ENCODE assay signal across 2 cellular contexts in the genomic region with DNA sequence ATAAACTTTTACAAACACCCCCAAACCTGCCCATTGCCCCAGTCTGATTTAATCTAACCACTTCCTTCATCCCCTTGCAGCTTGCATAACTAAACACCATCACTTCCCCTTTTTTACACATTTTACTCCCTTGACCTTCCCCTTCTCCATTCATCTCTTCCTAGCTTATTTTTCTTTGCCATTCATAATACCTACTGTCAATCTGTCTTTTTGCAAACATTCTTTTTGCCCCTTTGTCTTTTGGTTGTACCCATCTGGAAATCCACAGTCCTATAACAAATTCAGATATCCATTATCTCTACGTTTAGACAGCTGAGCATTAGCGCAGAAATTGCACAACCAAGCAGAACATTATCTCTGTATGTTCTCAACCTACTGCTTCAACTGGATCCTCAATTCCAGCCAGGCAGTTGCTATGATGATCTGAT.
TF ChIP-seq lines count a peak whose summit lies in the region.

No MANE protein-coding gene starts in this region.

TF ChIP-seq in K562, 482 proteins besides CTCF, POLR2A, EP300 and RAD21 (continues in another document):
- TF ChIP-seq, protein P1, sequence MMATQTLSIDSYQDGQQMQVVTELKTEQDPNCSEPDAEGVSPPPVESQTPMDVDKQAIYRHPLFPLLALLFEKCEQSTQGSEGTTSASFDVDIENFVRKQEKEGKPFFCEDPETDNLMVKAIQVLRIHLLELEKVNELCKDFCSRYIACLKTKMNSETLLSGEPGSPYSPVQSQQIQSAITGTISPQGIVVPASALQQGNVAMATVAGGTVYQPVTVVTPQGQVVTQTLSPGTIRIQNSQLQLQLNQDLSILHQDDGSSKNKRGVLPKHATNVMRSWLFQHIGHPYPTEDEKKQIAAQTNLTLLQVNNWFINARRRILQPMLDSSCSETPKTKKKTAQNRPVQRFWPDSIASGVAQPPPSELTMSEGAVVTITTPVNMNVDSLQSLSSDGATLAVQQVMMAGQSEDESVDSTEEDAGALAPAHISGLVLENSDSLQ (IDR thresholded peaks at IDR 0.05): 0 out of 2 replicates have a peak, but pooled peaks have one; percentile 47
- TF ChIP-seq WHSC1 (IDR thresholded peaks at IDR 0.05; ENCODE audit: low read length) (no peak), NR2C2 (CRISPR knock-in tag; IDR thresholded peaks at IDR 0.05) (no peak), NR2C2 (tag; IDR thresholded peaks at IDR 0.05) (peak; percentile 68; the same call in 1 of the 2 replicates), MTA1 (IDR thresholded peaks at IDR 0.05; ENCODE audit: borderline replicate concordance) (peak; percentile 78; the same call in 1 of the 2 replicates), SMAD1 (IDR thresholded peaks at IDR 0.05; ENCODE audit: low read depth, low read length, partially characterized antibody) (peak; percentile 32), RCOR1 (IDR thresholded peaks at IDR 0.05; ENCODE audit: borderline replicate concordance in 1 of 2, low read depth in 2 of 2, low read length in 2 of 2) (peak in 1 of 2 experiments; percentile 86; a peak in 2 of 4 replicates), SMARCA5 (IDR thresholded peaks at IDR 0.05) (peak; percentile 56; the same call in 1 of the 2 replicates), NFYB (IDR thresholded peaks at IDR 0.05; ENCODE audit: extremely low read depth, insufficient read length) (no peak), MECOM (CRISPR knock-in tag; IDR thresholded peaks at IDR 0.05) (peak; percentile 35; the same call in 1 of the 2 replicates), NFRKB (IDR thresholded peaks at IDR 0.05; ENCODE audit: low read depth) (no peak), ZNF785 (CRISPR knock-in tag; IDR thresholded peaks at IDR 0.05) (no peak), ATF1 (CRISPR knock-in tag; IDR thresholded peaks at IDR 0.05) (no peak), ATF1 (tag; IDR thresholded peaks at IDR 0.05) (peak; percentile 64), ZNF175 (CRISPR knock-in tag; IDR thresholded peaks at IDR 0.05; ENCODE audit: low read depth) (peak; percentile 21; the same call in 1 of the 2 replicates), NCOR1 (IDR thresholded peaks at IDR 0.05) (peak; percentile 55; the same call in 1 of the 2 replicates), FOXM1 (IDR thresholded peaks at IDR 0.05; ENCODE audit: low read depth) (no peak; the same call in 1 of the 2 replicates), FOXM1 (CRISPR knock-in tag; IDR thresholded peaks at IDR 0.05; ENCODE audit: low read depth) (no peak), HNRNPLL (IDR thresholded peaks at IDR 0.05; ENCODE audit: low read depth, low read length, poor library complexity, severe bottlenecking) (no peak), ZNF212 (CRISPR knock-in tag; IDR thresholded peaks at IDR 0.05) (0 out of 2 replicates have a peak, but pooled peaks have one; percentile 38), ELF1 (tag; IDR thresholded peaks at IDR 0.05) (peak; percentile 59), JUND (IDR thresholded peaks at IDR 0.05; ENCODE audit: borderline replicate concordance, low read depth, low read length) (0 out of 2 replicates have a peak, but pooled peaks have one; percentile 26), JUND (tag; IDR thresholded peaks at IDR 0.05; ENCODE audit: borderline replicate concordance, low read depth, low read length) (peak; percentile 15; the same call in 1 of the 3 replicates), ESRRA (IDR thresholded peaks at IDR 0.05; ENCODE audit: borderline replicate concordance, low read depth) (peak; percentile 78), KDM1A (IDR thresholded peaks at IDR 0.05) (peak; percentile 37 to 58; a peak in 2 of 4 replicates)
- TF ChIP-seq, protein P2, sequence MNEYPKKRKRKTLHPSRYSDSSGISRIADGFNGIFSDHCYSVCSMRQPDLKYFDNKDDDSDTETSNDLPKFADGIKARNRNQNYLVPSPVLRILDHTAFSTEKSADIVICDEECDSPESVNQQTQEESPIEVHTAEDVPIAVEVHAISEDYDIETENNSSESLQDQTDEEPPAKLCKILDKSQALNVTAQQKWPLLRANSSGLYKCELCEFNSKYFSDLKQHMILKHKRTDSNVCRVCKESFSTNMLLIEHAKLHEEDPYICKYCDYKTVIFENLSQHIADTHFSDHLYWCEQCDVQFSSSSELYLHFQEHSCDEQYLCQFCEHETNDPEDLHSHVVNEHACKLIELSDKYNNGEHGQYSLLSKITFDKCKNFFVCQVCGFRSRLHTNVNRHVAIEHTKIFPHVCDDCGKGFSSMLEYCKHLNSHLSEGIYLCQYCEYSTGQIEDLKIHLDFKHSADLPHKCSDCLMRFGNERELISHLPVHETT (CRISPR knock-in tag; conservative IDR thresholded peaks at IDR 0.05 in 1 of 2, IDR thresholded peaks at IDR 0.05 in 1 of 2): peak in 1 of 2 experiments; percentile 55; a peak in 1 of 4 replicates
- TF ChIP-seq, protein P3, sequence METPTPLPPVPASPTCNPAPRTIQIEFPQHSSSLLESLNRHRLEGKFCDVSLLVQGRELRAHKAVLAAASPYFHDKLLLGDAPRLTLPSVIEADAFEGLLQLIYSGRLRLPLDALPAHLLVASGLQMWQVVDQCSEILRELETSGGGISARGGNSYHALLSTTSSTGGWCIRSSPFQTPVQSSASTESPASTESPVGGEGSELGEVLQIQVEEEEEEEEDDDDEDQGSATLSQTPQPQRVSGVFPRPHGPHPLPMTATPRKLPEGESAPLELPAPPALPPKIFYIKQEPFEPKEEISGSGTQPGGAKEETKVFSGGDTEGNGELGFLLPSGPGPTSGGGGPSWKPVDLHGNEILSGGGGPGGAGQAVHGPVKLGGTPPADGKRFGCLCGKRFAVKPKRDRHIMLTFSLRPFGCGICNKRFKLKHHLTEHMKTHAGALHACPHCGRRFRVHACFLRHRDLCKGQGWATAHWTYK (CRISPR knock-in tag; IDR thresholded peaks at IDR 0.05): peak; percentile 14; the same call in 1 of the 2 replicates
- TF ChIP-seq, protein P4, sequence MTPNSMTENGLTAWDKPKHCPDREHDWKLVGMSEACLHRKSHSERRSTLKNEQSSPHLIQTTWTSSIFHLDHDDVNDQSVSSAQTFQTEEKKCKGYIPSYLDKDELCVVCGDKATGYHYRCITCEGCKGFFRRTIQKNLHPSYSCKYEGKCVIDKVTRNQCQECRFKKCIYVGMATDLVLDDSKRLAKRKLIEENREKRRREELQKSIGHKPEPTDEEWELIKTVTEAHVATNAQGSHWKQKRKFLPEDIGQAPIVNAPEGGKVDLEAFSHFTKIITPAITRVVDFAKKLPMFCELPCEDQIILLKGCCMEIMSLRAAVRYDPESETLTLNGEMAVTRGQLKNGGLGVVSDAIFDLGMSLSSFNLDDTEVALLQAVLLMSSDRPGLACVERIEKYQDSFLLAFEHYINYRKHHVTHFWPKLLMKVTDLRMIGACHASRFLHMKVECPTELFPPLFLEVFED (CRISPR knock-in tag; conservative IDR thresholded peaks at IDR 0.05): peak; percentile 68; the same call in 1 of the 2 replicates
- TF ChIP-seq, protein P5, sequence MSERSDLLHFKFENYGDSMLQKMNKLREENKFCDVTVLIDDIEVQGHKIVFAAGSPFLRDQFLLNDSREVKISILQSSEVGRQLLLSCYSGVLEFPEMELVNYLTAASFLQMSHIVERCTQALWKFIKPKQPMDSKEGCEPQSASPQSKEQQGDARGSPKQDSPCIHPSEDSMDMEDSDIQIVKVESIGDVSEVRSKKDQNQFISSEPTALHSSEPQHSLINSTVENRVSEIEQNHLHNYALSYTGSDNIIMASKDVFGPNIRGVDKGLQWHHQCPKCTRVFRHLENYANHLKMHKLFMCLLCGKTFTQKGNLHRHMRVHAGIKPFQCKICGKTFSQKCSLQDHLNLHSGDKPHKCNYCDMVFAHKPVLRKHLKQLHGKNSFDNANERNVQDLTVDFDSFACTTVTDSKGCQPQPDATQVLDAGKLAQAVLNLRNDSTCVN (CRISPR knock-in tag; IDR thresholded peaks at IDR 0.05): peak; percentile 88

TF ChIP-seq in SK-N-SH treated with all-trans-retinoic acid at 6 μM for 48 hours, 23 proteins besides CTCF, POLR2A, EP300 and RAD21:
- TF ChIP-seq, protein P6, sequence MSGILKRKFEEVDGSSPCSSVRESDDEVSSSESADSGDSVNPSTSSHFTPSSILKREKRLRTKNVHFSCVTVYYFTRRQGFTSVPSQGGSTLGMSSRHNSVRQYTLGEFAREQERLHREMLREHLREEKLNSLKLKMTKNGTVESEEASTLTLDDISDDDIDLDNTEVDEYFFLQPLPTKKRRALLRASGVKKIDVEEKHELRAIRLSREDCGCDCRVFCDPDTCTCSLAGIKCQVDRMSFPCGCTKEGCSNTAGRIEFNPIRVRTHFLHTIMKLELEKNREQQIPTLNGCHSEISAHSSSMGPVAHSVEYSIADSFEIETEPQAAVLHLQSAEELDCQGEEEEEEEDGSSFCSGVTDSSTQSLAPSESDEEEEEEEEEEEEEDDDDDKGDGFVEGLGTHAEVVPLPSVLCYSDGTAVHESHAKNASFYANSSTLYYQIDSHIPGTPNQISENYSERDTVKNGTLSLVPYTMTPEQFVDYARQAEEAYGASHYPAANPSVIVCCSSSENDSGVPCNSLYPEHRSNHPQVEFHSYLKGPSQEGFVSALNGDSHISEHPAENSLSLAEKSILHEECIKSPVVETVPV (CRISPR knock-in tag; IDR thresholded peaks at IDR 0.05): no peak
- TF ChIP-seq, protein P7, sequence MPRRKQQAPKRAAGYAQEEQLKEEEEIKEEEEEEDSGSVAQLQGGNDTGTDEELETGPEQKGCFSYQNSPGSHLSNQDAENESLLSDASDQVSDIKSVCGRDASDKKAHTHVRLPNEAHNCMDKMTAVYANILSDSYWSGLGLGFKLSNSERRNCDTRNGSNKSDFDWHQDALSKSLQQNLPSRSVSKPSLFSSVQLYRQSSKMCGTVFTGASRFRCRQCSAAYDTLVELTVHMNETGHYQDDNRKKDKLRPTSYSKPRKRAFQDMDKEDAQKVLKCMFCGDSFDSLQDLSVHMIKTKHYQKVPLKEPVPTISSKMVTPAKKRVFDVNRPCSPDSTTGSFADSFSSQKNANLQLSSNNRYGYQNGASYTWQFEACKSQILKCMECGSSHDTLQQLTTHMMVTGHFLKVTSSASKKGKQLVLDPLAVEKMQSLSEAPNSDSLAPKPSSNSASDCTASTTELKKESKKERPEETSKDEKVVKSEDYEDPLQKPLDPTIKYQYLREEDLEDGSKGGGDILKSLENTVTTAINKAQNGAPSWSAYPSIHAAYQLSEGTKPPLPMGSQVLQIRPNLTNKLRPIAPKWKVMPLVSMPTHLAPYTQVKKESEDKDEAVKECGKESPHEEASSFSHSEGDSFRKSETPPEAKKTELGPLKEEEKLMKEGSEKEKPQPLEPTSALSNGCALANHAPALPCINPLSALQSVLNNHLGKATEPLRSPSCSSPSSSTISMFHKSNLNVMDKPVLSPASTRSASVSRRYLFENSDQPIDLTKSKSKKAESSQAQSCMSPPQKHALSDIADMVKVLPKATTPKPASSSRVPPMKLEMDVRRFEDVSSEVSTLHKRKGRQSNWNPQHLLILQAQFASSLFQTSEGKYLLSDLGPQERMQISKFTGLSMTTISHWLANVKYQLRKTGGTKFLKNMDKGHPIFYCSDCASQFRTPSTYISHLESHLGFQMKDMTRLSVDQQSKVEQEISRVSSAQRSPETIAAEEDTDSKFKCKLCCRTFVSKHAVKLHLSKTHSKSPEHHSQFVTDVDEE (CRISPR knock-in tag; IDR thresholded peaks at IDR 0.05): no peak
- TF ChIP-seq ISL1 (CRISPR knock-in tag; IDR thresholded peaks at IDR 0.05): no peak
- TF ChIP-seq GLIS3 (CRISPR knock-in tag; IDR thresholded peaks at IDR 0.05): no peak
- no peak for TF ChIP-seq CSDC2 (CRISPR knock-in tag; IDR thresholded peaks at IDR 0.05)
- TF ChIP-seq TCF4 (CRISPR knock-in tag; IDR thresholded peaks at IDR 0.05; ENCODE audit: borderline replicate concordance): no peak
- no peak for TF ChIP-seq ZNF8 (CRISPR knock-in tag; IDR thresholded peaks at IDR 0.05)
- no peak for TF ChIP-seq TOX (CRISPR knock-in tag; IDR thresholded peaks at IDR 0.05; ENCODE audit: borderline replicate concordance)
- TF ChIP-seq ESRRG (CRISPR knock-in tag; IDR thresholded peaks at IDR 0.05): no peak
- no peak for TF ChIP-seq ARNTL (CRISPR knock-in tag; IDR thresholded peaks at IDR 0.05; ENCODE audit: borderline replicate concordance, low read depth)
- TF ChIP-seq, protein P8, sequence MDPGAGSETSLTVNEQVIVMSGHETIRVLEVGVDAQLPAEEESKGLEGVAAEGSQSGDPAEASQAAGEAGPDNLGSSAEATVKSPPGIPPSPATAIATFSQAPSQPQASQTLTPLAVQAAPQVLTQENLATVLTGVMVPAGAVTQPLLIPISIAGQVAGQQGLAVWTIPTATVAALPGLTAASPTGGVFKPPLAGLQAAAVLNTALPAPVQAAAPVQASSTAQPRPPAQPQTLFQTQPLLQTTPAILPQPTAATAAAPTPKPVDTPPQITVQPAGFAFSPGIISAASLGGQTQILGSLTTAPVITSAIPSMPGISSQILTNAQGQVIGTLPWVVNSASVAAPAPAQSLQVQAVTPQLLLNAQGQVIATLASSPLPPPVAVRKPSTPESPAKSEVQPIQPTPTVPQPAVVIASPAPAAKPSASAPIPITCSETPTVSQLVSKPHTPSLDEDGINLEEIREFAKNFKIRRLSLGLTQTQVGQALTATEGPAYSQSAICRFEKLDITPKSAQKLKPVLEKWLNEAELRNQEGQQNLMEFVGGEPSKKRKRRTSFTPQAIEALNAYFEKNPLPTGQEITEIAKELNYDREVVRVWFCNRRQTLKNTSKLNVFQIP (CRISPR knock-in tag; IDR thresholded peaks at IDR 0.05; ENCODE audit: borderline replicate concordance, low read depth): no peak
- TF ChIP-seq OSR1 (CRISPR knock-in tag; IDR thresholded peaks at IDR 0.05): no peak
TF ChIP-seq in SK-N-SH treated with all-trans-retinoic acid at 6 μM for 48 hours: peak in this region for 0.
